In genomic region chr14:50014809-50015208, GRCh38 we compare ENCODE assay signal across 16 cellular contexts.
"Had no signal": no experiment of that assay in that cellular context is flagged by ENCODE, and none has a peak within 500 bp of the region (broad histone marks: within the 10 kb centered on the region; RNA-seq: fewer than 3 reads in every experiment).

No MANE protein-coding gene starts in this region.

- H3K4me1 ChIP-seq: testis had no signal

- H3K27ac Mint-ChIP-seq: activated naive CD4-positive, alpha-beta T cell treated with anti-CD3 and anti-CD28 coated beads, Interleukin-2, amount 50 U/mL, for 24 hours; brain; nephron progenitor cell had no signal

- H3K4me1 Mint-ChIP-seq: brain had no signal

- H3K27me3 ChIP-seq: colonic mucosa, heart left ventricle, right atrium auricular region, testis, upper lobe of right lung had no signal

- H3K36me3 Mint-ChIP-seq: brain had no signal

- FAIRE-seq: frontal cortex had no signal

- H3K9me3 ChIP-seq: colonic mucosa, right atrium auricular region, testis had no signal

- H3K4me3 Mint-ChIP-seq: activated naive CD4-positive, alpha-beta T cell treated with anti-CD3 and anti-CD28 coated beads, Interleukin-2, amount 50 U/mL, for 24 hours; brain; nephron progenitor cell; stimulated activated naive CD8-positive, alpha-beta T cell treated with anti-CD3 and anti-CD28 coated beads, Interleukin-15, amount 100 ng/mL, for 72 hours had no signal

- ATAC-seq: heart left ventricle; stimulated activated naive CD8-positive, alpha-beta T cell treated with anti-CD3 and anti-CD28 coated beads, Interleukin-15, amount 100 ng/mL, for 72 hours; upper lobe of right lung had no signal

- H3K27ac ChIP-seq: colonic mucosa, heart left ventricle, right atrium auricular region, testis, upper lobe of right lung had no signal

- DNase-seq: amygdala; central memory CD4-positive, alpha-beta T cell; colonic mucosa; effector CD8-positive, alpha-beta T cell; heart left ventricle; nephron progenitor cell; occipital lobe; stimulated activated CD4-positive, alpha-beta T cell treated with anti-CD3 and anti-CD28 coated beads, Interleukin-4, amount 100 ng/mL, for 24 hours; stimulated activated naive CD8-positive, alpha-beta T cell treated with anti-CD3 and anti-CD28 coated beads, Interleukin-15, amount 100 ng/mL, for 72 hours; testis; upper lobe of right lung had no signal

- H3K36me3 ChIP-seq: colonic mucosa, heart left ventricle, right atrium auricular region, upper lobe of right lung had no signal

- H3K27me3 Mint-ChIP-seq: activated naive CD4-positive, alpha-beta T cell treated with anti-CD3 and anti-CD28 coated beads, Interleukin-2, amount 50 U/mL, for 24 hours; stimulated activated naive CD8-positive, alpha-beta T cell treated with anti-CD3 and anti-CD28 coated beads, Interleukin-15, amount 100 ng/mL, for 72 hours had no signal

- H3K4me3 ChIP-seq: colonic mucosa, heart left ventricle, right atrium auricular region, skin epidermis, testis, upper lobe of right lung had no signal
